ENCODE assay signal across 27 cellular contexts in genomic region chr20:16500197-16500596, GRCh38.
"Had no signal": no experiment of that assay in that cellular context is flagged by ENCODE, and none has a peak within 500 bp of the region (broad histone marks: within the 10 kb centered on the region; RNA-seq: fewer than 3 reads in every experiment).

No MANE protein-coding gene starts in this region.

- H3K9me3 ChIP-seq: stomach, suprapubic skin, testis, thoracic aorta, thyroid gland, tibial artery, tibial nerve, transverse colon, upper lobe of left lung, upper lobe of right lung, uterus, vagina had no signal

- H3K36me3 ChIP-seq: thyroid gland, uterus had no signal

- DNase-seq: stimulated activated CD4-positive, alpha-beta T cell treated with anti-CD3 and anti-CD28 coated beads, Interleukin-2, amount 100 ng/mL, for 48 hours; stimulated activated CD4-positive, alpha-beta T cell treated with anti-CD3 and anti-CD28 coated beads, Interleukin-4, amount 100 ng/mL, for 1 hour; stimulated activated CD4-positive, alpha-beta T cell treated with anti-CD3 and anti-CD28 coated beads, Interleukin-4, amount 100 ng/mL, for 24 hours; stimulated activated CD4-positive, alpha-beta T cell treated with anti-CD3 and anti-CD28 coated beads, Interleukin-4, amount 100 ng/mL, for 4 hours; stimulated activated CD8-positive, alpha-beta memory T cell treated with anti-CD3 and anti-CD28 coated beads, Interleukin-4, amount 100 ng/mL, for 48 hours; stimulated activated naive B cell treated with anti-CD40 and anti-IgM and Interleukin-4, amounts not matched to agents 10 μg/mL and 1 μg/mL and 100 μg/mL, for 72 hours; stimulated activated naive CD4-positive, alpha-beta T cell; stimulated activated naive CD4-positive, alpha-beta T cell treated with Interleukin-2 at 50 U/mL for 16 hours; stimulated activated naive CD8-positive, alpha-beta T cell treated with anti-CD3 and anti-CD28 coated beads, Interleukin-15, amount 100 ng/mL, for 72 hours; stimulated activated naive CD8-positive, alpha-beta T cell treated with anti-CD3 and anti-CD28 coated beads, Interleukin-15, Interleukin-2, amounts not matched to agents 100 U/mL and 50 U/mL, for 24 hours; stomach; substantia nigra; testis; thyroid gland; tibial artery; transverse colon; trophoblast cell; upper lobe of left lung; upper lobe of right lung; uterus had no signal

- ATAC-seq: stimulated activated effector memory CD8-positive, alpha-beta T cell treated with anti-CD3 and anti-CD28 coated beads, Interleukin-12 subunit alpha, Interleukin-12 subunit beta, amount 100 ng/mL, for 72 hours; stimulated activated memory B cell treated with anti-CD40 and anti-IgM and Interleukin-4, amounts not matched to agents 10 μg/mL and 1 μg/mL and 100 μg/mL, for 72 hours; stimulated activated naive B cell treated with anti-CD40 and anti-IgM and Interleukin-4, amounts not matched to agents 10 μg/mL and 1 μg/mL and 100 μg/mL, for 72 hours; stimulated activated naive CD8-positive, alpha-beta T cell treated with anti-CD3 and anti-CD28 coated beads, Interleukin-15, amount 100 ng/mL, for 72 hours; stimulated activated naive CD8-positive, alpha-beta T cell treated with anti-CD3 and anti-CD28 coated beads, Interleukin-15, Interleukin-2, amounts not matched to agents 100 U/mL and 50 U/mL, for 24 hours; upper lobe of right lung had no signal

- FAIRE-seq: urothelium cell line had no signal

- H3K27ac ChIP-seq: stomach, suprapubic skin, testis, thoracic aorta, thyroid gland, tibial artery, tibial nerve, transverse colon, upper lobe of left lung, upper lobe of right lung, uterus, vagina had no signal

- H3K4me1 ChIP-seq: stomach, suprapubic skin, testis, transverse colon, upper lobe of right lung, uterus, vagina had no signal

- H3K4me3 ChIP-seq: stomach, suprapubic skin, testis, thoracic aorta, thyroid gland, tibial artery, tibial nerve, transverse colon, upper lobe of left lung, upper lobe of right lung, uterus, vagina had no signal

- H3K27me3 ChIP-seq: stomach, suprapubic skin, testis, thyroid gland, tibial artery, tibial nerve, transverse colon, upper lobe of left lung, upper lobe of right lung, uterus, vagina had no signal
